In genomic region chr15:58564967-58565366, GRCh38 we compare ENCODE assay signal across 9 cellular contexts.
"Had no signal": no experiment of that assay in that cellular context is flagged by ENCODE, and none has a peak within 500 bp of the region (broad histone marks: within the 10 kb centered on the region; RNA-seq: fewer than 3 reads in every experiment).

No MANE protein-coding gene starts in this region.

- DNase-seq: activated CD4-positive, alpha-beta T cell treated with anti-CD3 and anti-CD28 coated beads for 4 hours; activated naive CD4-positive, alpha-beta T cell treated with anti-CD3 and anti-CD28 coated beads, Interleukin-2, amount 10 ng/mL, durations not matched to agents 7 days and 5 days; effector CD4-positive, alpha-beta T cell; left ventricle myocardium inferior; stimulated activated CD4-positive, alpha-beta T cell treated with anti-CD3 and anti-CD28 coated beads, Interleukin-4, amount 100 ng/mL, for 1 hour; stimulated activated naive CD8-positive, alpha-beta T cell treated with anti-CD3 and anti-CD28 coated beads, Interleukin-15, amount 100 ng/mL, for 72 hours; testis had no signal

- H3K9me3 ChIP-seq: left ventricle myocardium inferior, testis had no signal

- H3K27me3 ChIP-seq: cardiac muscle cell, testis had no signal

- H3K4me3 ChIP-seq: cardiac muscle cell, coronary artery, left ventricle myocardium inferior, testis had no signal

- H3K4me1 ChIP-seq: testis had no signal

- H3K27ac ChIP-seq: cardiac muscle cell, coronary artery, left ventricle myocardium inferior, testis had no signal

- H3K36me3 ChIP-seq: cardiac muscle cell, left ventricle myocardium inferior had no signal
